ENCODE assay signal across 17 cellular contexts in the genomic region with DNA sequence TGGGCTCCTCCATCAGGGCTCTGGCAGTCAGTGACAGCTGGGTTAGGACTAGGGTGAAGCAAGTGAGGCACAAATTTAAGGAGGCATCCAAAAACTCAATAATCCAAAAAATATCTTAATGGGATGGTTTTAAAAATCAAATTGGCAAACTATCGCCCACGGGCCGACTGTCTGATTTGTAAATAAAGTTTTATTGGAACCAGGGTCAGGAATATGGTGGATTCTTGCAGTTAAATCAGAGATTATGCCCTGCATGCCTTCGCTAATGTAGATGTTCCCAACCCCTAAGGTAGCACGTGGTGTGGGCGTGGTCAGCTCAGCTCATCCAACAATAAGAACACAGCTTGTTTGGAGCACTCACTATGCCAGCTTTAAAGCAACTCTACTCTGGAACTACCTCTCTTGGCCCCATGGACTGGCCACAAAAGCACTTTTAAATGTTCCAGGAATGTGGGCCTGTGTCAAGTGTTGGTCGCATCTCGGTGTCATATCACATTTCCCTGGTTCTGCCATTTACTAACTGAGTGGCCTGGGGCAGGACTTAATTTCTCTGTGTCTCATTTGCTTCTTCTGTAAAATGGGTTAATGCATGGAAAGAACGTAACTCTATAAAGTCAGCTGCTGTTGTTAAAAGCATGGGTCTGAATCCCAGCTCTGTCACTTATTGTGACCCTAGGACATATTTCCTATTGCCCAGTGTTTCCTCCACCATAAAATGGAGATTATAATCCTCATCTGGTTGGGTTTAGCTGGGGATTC. TPM values are rescaled to one million over a fixed set of nuclear protein-coding genes. Genes with fewer than 3 reads are reported as not detected.
DNase-seq lines count a peak whose midpoint lies in the region; ATAC-seq and TF ChIP-seq lines count a peak whose summit lies in the region.
"Had no signal": no experiment of that assay in that cellular context is flagged by ENCODE, and none has a peak within 500 bp of the region (broad histone marks: within the 10 kb centered on the region; RNA-seq: fewer than 3 reads in every experiment).

No MANE protein-coding gene starts in this region.

- H3K4me1 Mint-ChIP-seq in CD4-positive, alpha-beta T cell (ENCODE audit: low read depth), result peaks cover 60% of the 10 kb centered on the region
- H3K4me1 Mint-ChIP-seq in activated T-helper 17 cell treated with anti-CD3 and anti-CD28 coated beads, Interleukin-2, amount 50 U/mL, for 72 hours, result peaks cover 42% of the 10 kb centered on the region
- H3K4me1 Mint-ChIP-seq in mesothelial cell of epicardium, result peaks cover 28% of the 10 kb centered on the region

- CTCF ChIA-PET in CD4-positive, alpha-beta T cell (lab: Charles Lee), result no interaction called here
- CTCF ChIA-PET in A673 (lab: Charles Lee), result no interaction called here

- no peak overlapping the region for H2AFZ ChIP-seq in neuronal stem cell (ENCODE audit: low read length)

- no peak overlapping the region for H3K18ac ChIP-seq in neuronal stem cell (ENCODE audit: low read length)

- TF ChIP-seq CTCF in CD4-positive, alpha-beta T cell (IDR thresholded peaks at IDR 0.05), result no peak
- TF ChIP-seq CTCF in HFF-Myc (IDR thresholded peaks at IDR 0.05; ENCODE audit: low read depth, low read length, missing control alignments) (no peak), mesothelial cell of epicardium (IDR thresholded peaks at IDR 0.05; ENCODE audit: unreplicated experiment) (no peak), A673 (conservative IDR thresholded peaks at IDR 0.05; ENCODE audit: low read depth, low read length) (no peak)

- no peak overlapping the region for H3K23ac ChIP-seq in neuronal stem cell (ENCODE audit: low read depth, low read length, poor library complexity)

- peaks cover 29% of the 10 kb centered on the region for H3K36me3 Mint-ChIP-seq in CD4-positive, alpha-beta T cell (ENCODE audit: low read depth)
- peaks cover 36% of the 10 kb centered on the region for H3K36me3 Mint-ChIP-seq in activated T-helper 17 cell treated with anti-CD3 and anti-CD28 coated beads, Interleukin-2, amount 50 U/mL, for 72 hours (ENCODE audit: low read depth)
- peaks cover 18% of the 10 kb centered on the region for H3K36me3 Mint-ChIP-seq in mesothelial cell of epicardium

- no peaks in the 10 kb centered on the region for H3K9me3 ChIP-seq in CD4-positive, alpha-beta T cell (ENCODE audit: control insufficient read depth, low read length)
- no peaks in the 10 kb centered on the region for H3K9me3 ChIP-seq in neuronal stem cell (replicated peaks in 1 of 2; ENCODE audit: control insufficient read depth in 2 of 2, insufficient read depth in 1 of 2, low read depth in 1 of 2, low read length in 2 of 2)
- H3K9me3 ChIP-seq in A673 (ENCODE audit: low read depth, low read length, poor library complexity, severe bottlenecking), result no peaks in the 10 kb centered on the region
- H3K9me3 ChIP-seq: breast epithelium, gastrocnemius medialis, left lung, mucosa of descending colon, pancreas had no signal

- no TSS peak for BruUV-seq in A673 (replicated peaks; lab: Mats Ljungman, UMichigan)

- no peak overlapping the region for H2AK5ac ChIP-seq in neuronal stem cell (ENCODE audit: low read depth, low read length)

- peak overlapping the region; percentile 57; the same call in 1 of the 2 replicates for H3K4me3 ChIP-seq in HFF-Myc (replicated peaks; ENCODE audit: low read depth, low read length)
- H3K4me3 ChIP-seq in neuronal stem cell (ENCODE audit: low read length in 2 of 2), result no peak overlapping the region
- no peak overlapping the region for H3K4me3 ChIP-seq in A673 (ENCODE audit: low read depth, low read length, poor library complexity, severe bottlenecking)
- H3K4me3 ChIP-seq: gastrocnemius medialis, left lung, mucosa of descending colon had no signal

- POLR2A ChIA-PET in CD4-positive, alpha-beta T cell (lab: Charles Lee), result no interaction called here
- POLR2A ChIA-PET in A673 (lab: Charles Lee; ENCODE audit: low non-redundant PET), result no interaction called here

- H3K27me3 ChIP-seq in CD4-positive, alpha-beta T cell (ENCODE audit: control insufficient read depth, insufficient read depth, low read length), result no peaks in the 10 kb centered on the region
- H3K27me3 ChIP-seq in neuronal stem cell (ENCODE audit: control insufficient read depth in 3 of 3, insufficient read depth in 3 of 3, low read depth in 1 of 3, low read length in 3 of 3), result no peaks in the 10 kb centered on the region
- no peaks in the 10 kb centered on the region for H3K27me3 ChIP-seq in A673 (replicated peaks; ENCODE audit: insufficient read depth, low read depth, low read length, poor library complexity)
- H3K27me3 ChIP-seq: breast epithelium, gastrocnemius medialis, left lung, pancreas had no signal

- H4K91ac ChIP-seq in neuronal stem cell (ENCODE audit: low read depth, low read length, poor library complexity), result no peak overlapping the region

- no peak overlapping the region for H2BK5ac ChIP-seq in neuronal stem cell (ENCODE audit: low read length)

- H3K4ac ChIP-seq in neuronal stem cell (ENCODE audit: low read length), result no peak overlapping the region

- H3K27ac Mint-ChIP-seq in CD4-positive, alpha-beta T cell, result no peak overlapping the region
- H3K27ac Mint-ChIP-seq in activated T-helper 17 cell treated with anti-CD3 and anti-CD28 coated beads, Interleukin-2, amount 50 U/mL, for 72 hours, result peak overlapping the region; percentile 54
- peak overlapping the region; percentile 95 for H3K27ac Mint-ChIP-seq in mesothelial cell of epicardium
- H3K27ac Mint-ChIP-seq: activated CD8-positive, alpha-beta T cell treated with anti-CD3 and anti-CD28 coated beads, Interleukin-2, amount 10 ng/mL, durations not matched to agents 7 days and 5 days had no signal

- no peak overlapping the region for H3K9ac ChIP-seq in neuronal stem cell (ENCODE audit: low read depth, low read length, poor library complexity)

- no peak for DNase-seq in CD4-positive, alpha-beta T cell
- DNase-seq in HFF-Myc (ENCODE audit: extremely low read depth, low read depth), result no peak
- DNase-seq in mesothelial cell of epicardium (ENCODE audit: low spot score in 2 of 2, unreplicated experiment in 2 of 2), result no peak
- DNase-seq in neuronal stem cell (ENCODE audit: low spot score), result no peak
- no peak for DNase-seq in SW480 (ENCODE audit: low spot score)
- no peak for DNase-seq in A673 (ENCODE audit: low spot score)
- DNase-seq: left lung had no signal

- no peak overlapping the region for H2BK12ac ChIP-seq in neuronal stem cell (ENCODE audit: low read length)

- no peak overlapping the region for H3K4me2 ChIP-seq in neuronal stem cell (ENCODE audit: insufficient read depth, low read length, poor library complexity, severe bottlenecking)

- H3K14ac ChIP-seq in neuronal stem cell (ENCODE audit: low read length), result no peak overlapping the region

- no peak overlapping the region for H4K8ac ChIP-seq in neuronal stem cell (ENCODE audit: low read depth, low read length)

- no peaks in the 10 kb centered on the region for H3K9me3 Mint-ChIP-seq in CD4-positive, alpha-beta T cell
- no peaks in the 10 kb centered on the region for H3K9me3 Mint-ChIP-seq in activated T-helper 17 cell treated with anti-CD3 and anti-CD28 coated beads, Interleukin-2, amount 50 U/mL, for 72 hours
- no peaks in the 10 kb centered on the region for H3K9me3 Mint-ChIP-seq in mesothelial cell of epicardium

- no peaks in the 10 kb centered on the region for H3K27me3 Mint-ChIP-seq in CD4-positive, alpha-beta T cell
- H3K27me3 Mint-ChIP-seq in activated T-helper 17 cell treated with anti-CD3 and anti-CD28 coated beads, Interleukin-2, amount 50 U/mL, for 72 hours, result no peaks in the 10 kb centered on the region
- no peaks in the 10 kb centered on the region for H3K27me3 Mint-ChIP-seq in mesothelial cell of epicardium (ENCODE audit: low read depth)

- intact Hi-C loops in CD4-positive, alpha-beta T cell (cut with DNase I, micrococcal nuclease), result loop anchor here in 1 of 2 experiments (2.0 to 10.0 kb wide), 3 partner anchors 161 to 887 kb away; a partner anchor contains a TSS
- intact Hi-C loops in A673 (cut with micrococcal nuclease; ENCODE audit: unreplicated experiment), result loop anchor here (10.0 kb wide), 1 partner anchor 547 kb away; no protein-coding TSS in a partner anchor

- peaks cover 13 to 45% of the 10 kb centered on the region in 2 donors for H3K36me3 ChIP-seq in neuronal stem cell (replicated peaks in 1 of 2; ENCODE audit: control insufficient read depth in 2 of 2, insufficient read depth in 2 of 2, low read length in 2 of 2)
- peaks cover 28% of the 10 kb centered on the region for H3K36me3 ChIP-seq in A673 (ENCODE audit: insufficient read depth, low read length, poor library complexity, severe bottlenecking)
- H3K36me3 ChIP-seq: breast epithelium, gastrocnemius medialis, pancreas had no signal

- no peak overlapping the region for H2BK120ac ChIP-seq in neuronal stem cell (ENCODE audit: low read depth, low read length)

- ATAC-seq in CD4-positive, alpha-beta T cell (ENCODE audit: poor library complexity), result no peak
- ATAC-seq in activated T-helper 17 cell treated with anti-CD3 and anti-CD28 coated beads, Interleukin-2, amount 50 U/mL, for 72 hours (replicated peaks), result no peak
- no peak for ATAC-seq in GM21367 (IDR thresholded peaks at IDR 0.05; ENCODE audit: unreplicated experiment)
- ATAC-seq: gastrocnemius medialis had no signal

- peaks cover 5% of the 10 kb centered on the region for H3K79me1 ChIP-seq in neuronal stem cell (ENCODE audit: low read depth, low read length)

- WGBS in neuronal stem cell (ENCODE audit: extremely low coverage in 2 of 2, insufficient read length in 2 of 2, insufficient replicate concordance in 1 of 2), 2 donors, result no CpG with 5 or more reads among the region's 9 CpGs

- H3K4me1 ChIP-seq in neuronal stem cell (ENCODE audit: control insufficient read depth in 2 of 2, insufficient read depth in 1 of 2, low read depth in 1 of 2, low read length in 2 of 2) (peaks cover 16 to 18% of the 10 kb centered on the region in 2 donors), A673 (ENCODE audit: insufficient read depth, low read length, poor library complexity, severe bottlenecking) (peaks cover 4% of the 10 kb centered on the region)

- H3K4me3 Mint-ChIP-seq in CD4-positive, alpha-beta T cell, result no peak overlapping the region
- no peak overlapping the region for H3K4me3 Mint-ChIP-seq in activated T-helper 17 cell treated with anti-CD3 and anti-CD28 coated beads, Interleukin-2, amount 50 U/mL, for 72 hours
- H3K4me3 Mint-ChIP-seq in mesothelial cell of epicardium, result peak overlapping the region; percentile 77
- H3K4me3 Mint-ChIP-seq: activated CD8-positive, alpha-beta T cell treated with anti-CD3 and anti-CD28 coated beads, Interleukin-2, amount 10 ng/mL, durations not matched to agents 7 days and 5 days had no signal

- H3K27ac ChIP-seq in CD4-positive, alpha-beta T cell (ENCODE audit: low read depth, low read length), result peak overlapping the region; percentile 22
- H3K27ac ChIP-seq in neuronal stem cell (replicated peaks; ENCODE audit: low read length) (no peak overlapping the region), A673 (ENCODE audit: low read depth, low read length, poor library complexity, severe bottlenecking) (no peak overlapping the region)
- H3K27ac ChIP-seq: breast epithelium, gastrocnemius medialis, HL-60, left lung, pancreas had no signal

- no peak overlapping the region for H2BK15ac ChIP-seq in neuronal stem cell (ENCODE audit: low read length)

RNA-seq across cellular contexts. Expression of a gene that starts 7.0 kb away (rescaled TPM):
- 1 to 10 TPM; 3.9 to 4.5 TPM for total RNA-seq in CD4-positive, alpha-beta T cell
- total RNA-seq in activated T-helper 17 cell treated with anti-CD3 and anti-CD28 coated beads, Interleukin-2, amount 50 U/mL, for 72 hours, result 10 to 100 TPM; 11.9 to 16.7 TPM
- total RNA-seq in mesothelial cell of epicardium, result 16.2 to 17.3 TPM (median 16.3 TPM) in 3 replicates
- polyA plus RNA-seq in neuronal stem cell (2013, experiment 1 of 2), result 10.8 TPM
- 11.5 TPM for polyA plus RNA-seq in neuronal stem cell (2013, experiment 2 of 2)
- total RNA-seq in A673 (2021), result 16.4 and 20.6 TPM in 2 replicates

RNA-seq across cellular contexts. Expression of a gene that starts 27.2 kb away (rescaled TPM):
- not detected for total RNA-seq in CD4-positive, alpha-beta T cell
- total RNA-seq in activated T-helper 17 cell treated with anti-CD3 and anti-CD28 coated beads, Interleukin-2, amount 50 U/mL, for 72 hours, result not detected
- total RNA-seq in mesothelial cell of epicardium (21.7 to 23.8 TPM (median 22.2 TPM) in 3 replicates), A673 (2021) (0.37 TPM in 1 of 2 replicates, not detected in the other)
- 7.8 TPM for polyA plus RNA-seq in neuronal stem cell (2013, experiment 1 of 2)
- 7.5 TPM for polyA plus RNA-seq in neuronal stem cell (2013, experiment 2 of 2)
- total RNA-seq: activated CD8-positive, alpha-beta T cell treated with anti-CD3 and anti-CD28 coated beads, Interleukin-2, amount 10 ng/mL, durations not matched to agents 7 days and 5 days had no signal

RNA-seq across cellular contexts. Expression of a gene that starts 31.0 kb away (rescaled TPM):
- total RNA-seq in CD4-positive, alpha-beta T cell, result under 1 TPM in 1 of 2 experiments, not detected in 1; 0.28 TPM
- total RNA-seq in activated T-helper 17 cell treated with anti-CD3 and anti-CD28 coated beads, Interleukin-2, amount 50 U/mL, for 72 hours, result not detected
- total RNA-seq in mesothelial cell of epicardium (18.8 to 19.7 TPM (median 19.3 TPM) in 3 replicates), A673 (2021) (1.3 and 1.4 TPM in 2 replicates)
- 7.2 TPM for polyA plus RNA-seq in neuronal stem cell (2013, experiment 1 of 2)
- polyA plus RNA-seq in neuronal stem cell (2013, experiment 2 of 2), result 7.5 TPM
- total RNA-seq: activated CD8-positive, alpha-beta T cell treated with anti-CD3 and anti-CD28 coated beads, Interleukin-2, amount 10 ng/mL, durations not matched to agents 7 days and 5 days; dermis blood vessel endothelial cell; G401 had no signal

Comparison
In these comparisons a context has a peak if more than half of its experiments do, and no peak if none do; other contexts are left out.
1. RNA of a gene that starts 27.2 kb away (total RNA-seq): 21.7 to 23.8 TPM in mesothelial cell of epicardium; 0.37 TPM in A673, not detected in CD4-positive, alpha-beta T cell and not detected in activated T-helper 17 cell treated with anti-CD3 and anti-CD28 coated beads, Interleukin-2, amount 50 U/mL, for 72 hours; every median in the first group is over 10 times any median in the second.